Comparison of ENCODE assay signal across 15 cellular contexts in the genomic region with DNA sequence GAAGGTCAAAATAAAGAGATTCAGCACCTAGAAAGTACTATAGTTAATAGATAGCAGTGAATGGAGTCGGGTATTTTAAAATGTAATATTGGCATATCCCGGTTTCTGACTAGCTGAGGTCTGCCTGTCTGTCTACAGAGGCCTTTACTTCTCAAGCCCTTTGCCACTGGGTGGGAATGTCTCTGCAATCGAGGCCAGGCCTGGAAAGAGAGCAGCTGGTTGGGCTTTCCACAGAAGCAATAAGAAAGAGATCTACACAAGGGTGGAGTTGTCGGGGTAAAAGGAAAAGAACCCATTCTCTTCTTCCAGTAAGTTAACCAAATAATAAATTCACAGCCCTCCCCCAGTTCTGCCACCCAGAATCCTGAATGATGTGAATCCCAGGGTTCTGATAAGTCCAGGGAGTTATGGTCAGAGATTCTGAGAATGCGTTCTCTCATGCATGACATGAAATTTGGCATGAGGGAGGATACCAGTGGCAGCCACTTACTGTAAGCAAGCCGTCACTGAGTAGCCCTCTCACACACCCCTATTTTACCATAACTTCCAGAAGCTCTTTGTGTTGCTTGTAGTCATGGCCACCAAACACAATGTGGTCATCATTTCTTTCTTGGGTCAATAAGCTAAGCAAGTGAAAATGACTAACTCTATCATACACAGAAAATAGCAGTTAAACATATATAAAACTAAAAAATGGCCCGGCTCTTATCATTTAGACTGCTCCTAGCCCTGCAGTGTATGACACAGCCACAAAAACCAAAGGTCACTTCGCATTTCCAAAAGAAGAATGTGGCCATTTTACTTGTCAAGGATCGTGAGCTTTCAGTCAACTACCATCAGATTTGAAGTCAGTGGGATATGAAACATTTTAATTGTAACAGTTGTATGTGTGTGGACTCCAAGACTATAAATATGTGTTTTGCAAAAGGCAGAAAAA.
DNase-seq lines count a peak whose midpoint lies in the region; FAIRE-seq and TF ChIP-seq lines count a peak whose summit lies in the region.
"Had no signal": no experiment of that assay in that cellular context is flagged by ENCODE, and none has a peak within 500 bp of the region (broad histone marks: within the 10 kb centered on the region; RNA-seq: fewer than 3 reads in every experiment).

No MANE protein-coding gene starts in this region.

- H3K4me1 Mint-ChIP-seq in Calu3 (ENCODE audit: low read depth, unreplicated experiment): peaks cover 32% of the 10 kb centered on the region

- DNase-seq in Calu3 (peak; percentile 25), RCC 7860 (ENCODE audit: low spot score) (peak; percentile 97), esophagus muscularis mucosa (ENCODE audit: extremely low spot score) (no peak), HCEC 1CT (no peak), foreskin fibroblast (no peak), NCI-H1048 (lab: John Stamatoyannopoulos, UW) (no peak)
- DNase-seq in stimulated activated CD4-positive, alpha-beta T cell treated with anti-CD3 and anti-CD28 coated beads, Interleukin-1b, Interleukin-23, amount 100 ng/mL, for 48 hours: no peak
- DNase-seq: activated CD4-positive, alpha-beta memory T cell treated with anti-CD3 and anti-CD28 coated beads for 36 hours; activated gamma-delta T cell treated with Interleukin-2 at 50 U/mL for 16 hours; CD4-positive, alpha-beta T cell; hypothalamus; Peyer's patch; stimulated activated naive CD8-positive, alpha-beta T cell treated with anti-CD3 and anti-CD28 coated beads, Interleukin-15, Interleukin-2, amounts not matched to agents 100 U/mL and 50 U/mL, for 24 hours had no signal

- CTCF ChIA-PET in Calu3 (lab: Charles Lee): interaction anchor here (0.8 to 1.1 kb wide), 2 partner anchors 9 to 11 kb away, joined by 3 read pairs; no protein-coding TSS in a partner anchor

- peaks cover 8 to 85% (median 80%) of the 10 kb centered on the region in 4 donors for H3K4me1 ChIP-seq in esophagus muscularis mucosa
- peaks cover 6 to 34% of the 10 kb centered on the region in 2 donors for H3K4me1 ChIP-seq in muscle layer of duodenum (ENCODE audit: control insufficient read depth in 1 of 2, insufficient read depth in 2 of 2, low read length in 2 of 2)
- H3K4me1 ChIP-seq: Peyer's patch had no signal

- TF ChIP-seq CTCF in Calu3 (IDR thresholded peaks at IDR 0.05; ENCODE audit: unreplicated experiment) (no peak), esophagus muscularis mucosa (IDR thresholded peaks at IDR 0.05) (no peak), foreskin fibroblast (IDR thresholded peaks at IDR 0.05; ENCODE audit: low read depth, low read length) (no peak)

- no peaks in the 10 kb centered on the region for H3K36me3 Mint-ChIP-seq in Calu3 (ENCODE audit: insufficient read depth, unreplicated experiment)
- H3K36me3 Mint-ChIP-seq: activated CD4-positive, alpha-beta memory T cell treated with anti-CD3 and anti-CD28 coated beads for 36 hours had no signal

- H3K4me3 Mint-ChIP-seq in Calu3 (ENCODE audit: low read depth, unreplicated experiment): peak overlapping the region; percentile 14
- H3K4me3 Mint-ChIP-seq: activated CD4-positive, alpha-beta memory T cell treated with anti-CD3 and anti-CD28 coated beads for 36 hours; CD4-positive, alpha-beta T cell had no signal

- H3K36me3 ChIP-seq in esophagus muscularis mucosa (peaks cover 0 to 11% (median 0%) of the 10 kb centered on the region in 4 donors), muscle layer of duodenum (ENCODE audit: control insufficient read depth in 1 of 2, insufficient read depth in 2 of 2, low read length in 2 of 2) (no peaks in the 10 kb centered on the region)

- H3K27me3 ChIP-seq in esophagus muscularis mucosa (no peaks in the 10 kb centered on the region), muscle layer of duodenum (ENCODE audit: low read depth, low read length) (no peaks in the 10 kb centered on the region)
- H3K27me3 ChIP-seq: Peyer's patch had no signal

- no peaks in the 10 kb centered on the region for H3K9me3 Mint-ChIP-seq in Calu3 (ENCODE audit: low read depth, unreplicated experiment)
- H3K9me3 Mint-ChIP-seq: activated CD4-positive, alpha-beta memory T cell treated with anti-CD3 and anti-CD28 coated beads for 36 hours; CD4-positive, alpha-beta T cell had no signal

- H3K27ac ChIP-seq in esophagus muscularis mucosa (replicated peaks in 1 of 4): peak overlapping the region; percentile 52 to 76 (median 72)
- H3K27ac ChIP-seq in muscle layer of duodenum (ENCODE audit: low read length): peak overlapping the region; percentile 52

- BruUV-seq in Calu3 (replicated peaks; lab: Mats Ljungman, UMichigan): no TSS peak

- intact Hi-C loops in Calu3 (cut with micrococcal nuclease; ENCODE audit: unreplicated experiment): no loop called here
- intact Hi-C loops in esophagus muscularis mucosa (cut with DNase I): no loop called here

- FAIRE-seq in RCC 7860 (lab: Jason Lieb, UNC): peak; percentile 96

- 59% methylated on average over 9 of the region's 9 CpGs for WGBS in esophagus muscularis mucosa

- H3K27ac Mint-ChIP-seq in Calu3 (ENCODE audit: unreplicated experiment): peak overlapping the region; percentile 84
- H3K27ac Mint-ChIP-seq: activated CD4-positive, alpha-beta memory T cell treated with anti-CD3 and anti-CD28 coated beads for 36 hours; CD4-positive, alpha-beta T cell; progenitor cell of endocrine pancreas had no signal

- TF ChIP-seq EP300 in esophagus muscularis mucosa (IDR thresholded peaks at IDR 0.05): no peak

- no peaks in the 10 kb centered on the region for H3K9me3 ChIP-seq in esophagus muscularis mucosa
- H3K9me3 ChIP-seq in muscle layer of duodenum (ENCODE audit: control insufficient read depth in 1 of 2, low read length in 2 of 2): no peaks in the 10 kb centered on the region
- H3K9me3 ChIP-seq: Peyer's patch had no signal

- no peak for TF ChIP-seq POLR2A in esophagus muscularis mucosa (IDR thresholded peaks at IDR 0.05; ENCODE audit: low read depth)

- H3K4me3 ChIP-seq in esophagus muscularis mucosa: no peak overlapping the region
- H3K4me3 ChIP-seq in muscle layer of duodenum (ENCODE audit: low read depth in 1 of 2, low read length in 2 of 2): no peak overlapping the region
- no peak overlapping the region for H3K4me3 ChIP-seq in foreskin fibroblast (ENCODE audit: low read depth in 1 of 2, low read length in 2 of 2)
- H3K4me3 ChIP-seq: Peyer's patch had no signal

- H3K27me3 Mint-ChIP-seq in Calu3 (ENCODE audit: unreplicated experiment): no peaks in the 10 kb centered on the region
- H3K27me3 Mint-ChIP-seq: activated CD4-positive, alpha-beta memory T cell treated with anti-CD3 and anti-CD28 coated beads for 36 hours; CD4-positive, alpha-beta T cell; progenitor cell of endocrine pancreas had no signal

Comparison
In these comparisons a context has a peak if more than half of its experiments do, and no peak if none do; other contexts are left out.
1. DNase-seq: peak in Calu3 (single experiment) and RCC 7860 (single experiment); none in esophagus muscularis mucosa (single experiment), HCEC 1CT (single experiment), foreskin fibroblast (0 of 2), stimulated activated CD4-positive, alpha-beta T cell treated with anti-CD3 and anti-CD28 coated beads, Interleukin-1b, Interleukin-23, amount 100 ng/mL, for 48 hours (single experiment) and NCI-H1048 (single experiment).